21 cellular contexts compared by ENCODE assay signal in the genomic region with DNA sequence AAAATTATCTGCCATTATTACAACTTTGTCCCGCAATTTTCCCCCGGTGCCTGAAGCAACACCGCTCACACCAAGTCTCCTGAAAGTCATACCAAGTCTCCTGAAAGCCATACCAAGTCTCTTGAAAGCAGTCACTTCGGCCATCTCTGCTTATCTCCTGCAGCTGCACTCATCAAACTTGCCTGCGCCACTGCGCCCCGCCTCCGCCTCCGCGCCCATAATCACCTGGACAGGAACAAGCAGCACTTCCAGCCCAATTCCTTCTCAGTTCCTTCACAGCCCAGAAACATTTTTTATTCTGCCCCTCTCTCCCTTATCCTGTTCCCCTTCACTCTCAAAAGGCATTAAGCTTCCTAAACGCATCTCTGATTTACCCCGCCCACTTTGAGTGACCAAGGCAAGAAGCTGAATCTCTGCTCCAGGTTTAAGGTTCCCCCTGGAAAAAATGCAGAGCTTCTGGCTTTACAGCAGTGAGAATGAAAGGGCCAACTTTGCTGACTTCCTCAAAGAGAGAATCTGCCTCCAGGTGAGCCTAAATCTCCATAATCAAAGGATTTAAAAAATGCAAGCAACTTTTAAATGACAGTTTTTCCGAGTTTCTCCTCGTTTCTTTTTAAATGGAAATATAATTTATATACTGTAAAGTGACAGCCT. TPM values are rescaled to one million over a fixed set of nuclear protein-coding genes. Genes with fewer than 3 reads are reported as not detected.
A peak's percentile ranks its signal among the peaks of the same experiment; 100 is the strongest.
DNase-seq lines count a peak whose midpoint lies in the region; ATAC-seq and TF ChIP-seq lines count a peak whose summit lies in the region.
"Had no signal": no experiment of that assay in that cellular context is flagged by ENCODE, and none has a peak within 500 bp of the region (broad histone marks: within the 10 kb centered on the region; RNA-seq: fewer than 3 reads in every experiment).

No MANE protein-coding gene starts in this region.

- no TSS peak for BruUV-seq in PC-9 (replicated peaks; lab: Mats Ljungman, UMichigan)

- H3K4me2 ChIP-seq in GM23338 (peak overlapping the region; percentile 74), PC-9 (no peak overlapping the region), trophoblast cell (ENCODE audit: low read length) (peak overlapping the region; percentile 52)

- no peaks in the 10 kb centered on the region for H3K79me1 ChIP-seq in trophoblast cell (ENCODE audit: low read length)

- WGBS in trophoblast cell (ENCODE audit: extremely low coverage, insufficient coverage, insufficient read length): no CpG with 5 or more reads among the region's 14 CpGs

- H3K27me3 ChIP-seq in GM23338 (ENCODE audit: insufficient read depth) (peaks cover 30% of the 10 kb centered on the region), PC-9 (ENCODE audit: insufficient read depth, low read depth) (peaks cover 69% of the 10 kb centered on the region), iPS-15b (ENCODE audit: control insufficient read depth, insufficient read depth, low read length) (peaks cover 38% of the 10 kb centered on the region), trophoblast cell (ENCODE audit: insufficient read depth, low read length) (no peaks in the 10 kb centered on the region)

- H3K27ac ChIP-seq in GM23338 (ENCODE audit: low read depth) (no peak overlapping the region), PC-9 (no peak overlapping the region), trophoblast cell (ENCODE audit: low read depth, low read length) (no peak overlapping the region)

- H3K9ac ChIP-seq in iPS-15b (ENCODE audit: low read depth, low read length) (no peak overlapping the region), trophoblast cell (ENCODE audit: low read length) (no peak overlapping the region)

- no peaks in the 10 kb centered on the region for H4K20me1 ChIP-seq in GM23338 (replicated peaks; ENCODE audit: insufficient read depth)
- H4K20me1 ChIP-seq in PC-9 (ENCODE audit: insufficient read depth): no peaks in the 10 kb centered on the region

- H3K9me2 ChIP-seq in GM23338 (ENCODE audit: insufficient read depth) (no peaks in the 10 kb centered on the region), PC-9 (ENCODE audit: insufficient read depth) (no peaks in the 10 kb centered on the region)

- H3K27ac Mint-ChIP-seq in GM23338: no peak overlapping the region; the same call in 1 of the 2 replicates
- no peak overlapping the region for H3K27ac Mint-ChIP-seq in activated CD8-positive, alpha-beta memory T cell treated with anti-CD3 and anti-CD28 coated beads, Interleukin-2, amount 10 ng/mL, durations not matched to agents 7 days and 5 days
- H3K27ac Mint-ChIP-seq: CD4-positive, CD25-positive, alpha-beta regulatory T cell had no signal

- H2AK5ac ChIP-seq in trophoblast cell (ENCODE audit: low read length): no peak overlapping the region

- H2BK120ac ChIP-seq in trophoblast cell (ENCODE audit: insufficient read depth, low read length, poor library complexity): no peak overlapping the region

- TF ChIP-seq CTCF in GM23338 (conservative IDR thresholded peaks at IDR 0.05; ENCODE audit: low read depth in 2 of 2) (no peak), PC-9 (conservative IDR thresholded peaks at IDR 0.05) (no peak)

- no peak overlapping the region for H3K23ac ChIP-seq in trophoblast cell (ENCODE audit: low read length)

- H3K9me3 ChIP-seq in PC-9 (ENCODE audit: insufficient read depth, low read depth) (no peaks in the 10 kb centered on the region), iPS-15b (ENCODE audit: control insufficient read depth, insufficient read depth, low read length) (no peaks in the 10 kb centered on the region), trophoblast cell (ENCODE audit: insufficient read depth, low read depth, low read length) (no peaks in the 10 kb centered on the region)
- H3K9me3 ChIP-seq: Caco-2 had no signal

- H4K91ac ChIP-seq in trophoblast cell (ENCODE audit: low read depth, low read length): no peak overlapping the region

- H3K4me3 ChIP-seq in GM23338: peak overlapping the region; percentile 53
- no peak overlapping the region for H3K4me3 ChIP-seq in PC-9
- peak overlapping the region; percentile 38 for H3K4me3 ChIP-seq in iPS-15b (ENCODE audit: low read depth, low read length)
- no peak overlapping the region for H3K4me3 ChIP-seq in trophoblast cell (ENCODE audit: low read depth, low read length)

- no peak overlapping the region for H2BK5ac ChIP-seq in trophoblast cell (ENCODE audit: low read depth, low read length, poor library complexity)

- no peak overlapping the region for H3K18ac ChIP-seq in trophoblast cell (ENCODE audit: low read length)

- H3K36me3 ChIP-seq in GM23338 (ENCODE audit: insufficient read depth) (no peaks in the 10 kb centered on the region), PC-9 (ENCODE audit: low read depth) (no peaks in the 10 kb centered on the region), iPS-15b (ENCODE audit: control insufficient read depth, insufficient read depth, low read length) (no peaks in the 10 kb centered on the region), trophoblast cell (ENCODE audit: control insufficient read depth in 1 of 2, insufficient read depth in 2 of 2, low read length in 2 of 2) (no peaks in the 10 kb centered on the region)

- peaks cover 33% of the 10 kb centered on the region for H3K4me1 ChIP-seq in GM23338 (ENCODE audit: insufficient read depth)
- no peaks in the 10 kb centered on the region for H3K4me1 ChIP-seq in PC-9 (replicated peaks; ENCODE audit: insufficient read depth)
- no peaks in the 10 kb centered on the region for H3K4me1 ChIP-seq in iPS-15b (ENCODE audit: control insufficient read depth, insufficient read depth, low read length)
- no peaks in the 10 kb centered on the region for H3K4me1 ChIP-seq in trophoblast cell (ENCODE audit: control insufficient read depth in 1 of 2, insufficient read depth in 2 of 2, low read length in 2 of 2)
- H3K4me1 ChIP-seq: Caco-2 had no signal

- peaks cover 5% of the 10 kb centered on the region; the same call in 1 of the 3 replicates for H3K9me3 Mint-ChIP-seq in GM23338
- no peaks in the 10 kb centered on the region for H3K9me3 Mint-ChIP-seq in activated CD8-positive, alpha-beta memory T cell treated with anti-CD3 and anti-CD28 coated beads, Interleukin-2, amount 10 ng/mL, durations not matched to agents 7 days and 5 days (ENCODE audit: low read depth)

- no peak overlapping the region for H3K14ac ChIP-seq in trophoblast cell (ENCODE audit: low read length)

- no peak overlapping the region for H4K8ac ChIP-seq in trophoblast cell (ENCODE audit: low read depth, low read length)

- intact Hi-C loops in PC-9 (cut with micrococcal nuclease; ENCODE audit: unreplicated experiment): no loop called here

- peak overlapping the region; percentile 67 for H3K4me3 Mint-ChIP-seq in GM23338
- H3K4me3 Mint-ChIP-seq in activated CD8-positive, alpha-beta memory T cell treated with anti-CD3 and anti-CD28 coated beads, Interleukin-2, amount 10 ng/mL, durations not matched to agents 7 days and 5 days: no peak overlapping the region
- H3K4me3 Mint-ChIP-seq: CD4-positive, CD25-positive, alpha-beta regulatory T cell had no signal

- CTCF ChIA-PET in PC-9 (lab: Charles Lee): no interaction called here
- CTCF ChIA-PET in activated CD8-positive, alpha-beta memory T cell treated with anti-CD3 and anti-CD28 coated beads, Interleukin-2, amount 10 ng/mL, durations not matched to agents 7 days and 5 days (lab: Charles Lee): no interaction called here

- no peak overlapping the region for H4K12ac ChIP-seq in trophoblast cell (ENCODE audit: low read depth, low read length)

- H2AFZ ChIP-seq in GM23338 (peak overlapping the region; percentile 78; the same call in 1 of the 2 replicates), PC-9 (peak overlapping the region; percentile 35; the same call in 1 of the 2 replicates), trophoblast cell (ENCODE audit: insufficient read depth, low read length, poor library complexity) (no peak overlapping the region)

- H3K36me3 Mint-ChIP-seq in GM23338 (ENCODE audit: low read depth): peaks cover 23% of the 10 kb centered on the region
- H3K36me3 Mint-ChIP-seq in activated CD8-positive, alpha-beta memory T cell treated with anti-CD3 and anti-CD28 coated beads, Interleukin-2, amount 10 ng/mL, durations not matched to agents 7 days and 5 days: no peaks in the 10 kb centered on the region
- H3K36me3 Mint-ChIP-seq: CD4-positive, CD25-positive, alpha-beta regulatory T cell had no signal

- peaks cover 24% of the 10 kb centered on the region for H3K27me3 Mint-ChIP-seq in GM23338 (ENCODE audit: insufficient read depth, low read depth, poor library complexity)
- peaks cover 53% of the 10 kb centered on the region for H3K27me3 Mint-ChIP-seq in activated CD8-positive, alpha-beta memory T cell treated with anti-CD3 and anti-CD28 coated beads, Interleukin-2, amount 10 ng/mL, durations not matched to agents 7 days and 5 days

- H3K79me2 ChIP-seq in GM23338 (replicated peaks; ENCODE audit: insufficient read depth) (no peaks in the 10 kb centered on the region), PC-9 (ENCODE audit: low read depth) (no peaks in the 10 kb centered on the region), trophoblast cell (ENCODE audit: control insufficient read depth, insufficient read depth, low read length, poor library complexity) (no peaks in the 10 kb centered on the region)

- H3F3A ChIP-seq in GM23338 (replicated peaks; ENCODE audit: low read depth) (no peaks in the 10 kb centered on the region), PC-9 (ENCODE audit: insufficient read depth, low read depth) (no peaks in the 10 kb centered on the region)

- H2BK12ac ChIP-seq in trophoblast cell (ENCODE audit: low read length): no peak overlapping the region

- POLR2A ChIA-PET in PC-9 (lab: Charles Lee; ENCODE audit: unreplicated experiment): no interaction called here

- H3K4me1 Mint-ChIP-seq in GM23338: peaks cover 41% of the 10 kb centered on the region
- no peaks in the 10 kb centered on the region for H3K4me1 Mint-ChIP-seq in activated CD8-positive, alpha-beta memory T cell treated with anti-CD3 and anti-CD28 coated beads, Interleukin-2, amount 10 ng/mL, durations not matched to agents 7 days and 5 days

- H3K4ac ChIP-seq in trophoblast cell (ENCODE audit: low read depth, low read length): no peak overlapping the region

- ATAC-seq in GM23338 (peak; percentile 75), HG02571 (IDR thresholded peaks at IDR 0.05; ENCODE audit: unreplicated experiment) (no peak), HG03378 (IDR thresholded peaks at IDR 0.05; ENCODE audit: unreplicated experiment) (no peak)
- no peak for ATAC-seq in activated CD8-positive, alpha-beta memory T cell treated with anti-CD3 and anti-CD28 coated beads, Interleukin-2, amount 10 ng/mL, durations not matched to agents 7 days and 5 days
- ATAC-seq: HCT116 had no signal

- DNase-seq in GM23338 (ENCODE audit: low spot score) (peak; percentile 49), PC-9 (no peak), trophoblast cell (no peak)
- no peak for DNase-seq in activated CD8-positive, alpha-beta memory T cell treated with anti-CD3 and anti-CD28 coated beads, Interleukin-2, amount 10 ng/mL, durations not matched to agents 7 days and 5 days
- DNase-seq: ACHN; Caco-2; CD4-positive, CD25-positive, alpha-beta regulatory T cell; DMS153; IMR-90; Karpas-422; MM.1S; NCI-H187 treated with DMSO at 0.1 percent for 48 hours; NCI-H526 treated with DMSO at 0.1 percent for 48 hours; NK-92 treated with Interleukin-12 subunit alpha and Interleukin-12 subunit beta, amount 100 ng/mL, for 24 hours; SIG-M5 had no signal

RNA-seq across cellular contexts. Expression of a gene that starts 7.7 kb away (rescaled TPM):
- total RNA-seq in GM23338 (2014; rRNA removed; shearing (Covaris generic)): 0.59 and 0.62 TPM in 2 replicates
- polyA plus RNA-seq in GM23338 (2016; fragmentation: Nextera tagmentation; extraction: Ambion mirVana): 0.64 and 1.5 TPM in 2 replicates
- not detected in 2 replicates for total RNA-seq in PC-9 (2021)
- polyA plus RNA-seq in trophoblast cell (2013): 0.23 and 0.28 TPM in 2 replicates
- total RNA-seq in activated CD8-positive, alpha-beta memory T cell treated with anti-CD3 and anti-CD28 coated beads, Interleukin-2, amount 10 ng/mL, durations not matched to agents 7 days and 5 days: not detected
- total RNA-seq: Caco-2; CD4-positive, CD25-positive, alpha-beta regulatory T cell; IMR-90; OCI-LY7; RPMI7951 had no signal
- polyA plus RNA-seq: CD4-positive, CD25-positive, alpha-beta regulatory T cell; IMR-90 had no signal

Comparison
In these comparisons a context has a peak if more than half of its experiments do, and no peak if none do; other contexts are left out.
1. H3K4me3 ChIP-seq: peak in GM23338 (single experiment) and iPS-15b (single experiment); none in PC-9 (single experiment) and trophoblast cell (single experiment).